Comparison of ENCODE assay signal across 4 cellular contexts in genomic region chr12:120016199-120016598, GRCh38. TPM values are rescaled to one million over a fixed set of nuclear protein-coding genes. Genes with fewer than 3 reads are reported as not detected.
"Had no signal": no experiment of that assay in that cellular context is flagged by ENCODE, and none has a peak within 500 bp of the region (broad histone marks: within the 10 kb centered on the region; RNA-seq: fewer than 3 reads in every experiment).

No MANE protein-coding gene starts in this region.

RNA-seq across cellular contexts. Expression of gene BICDL1, which starts 27.2 kb away (rescaled TPM):
- total RNA-seq: ascending aorta, endothelial cell of umbilical vein, fibroblast of lung, SJSA1 had no signal
- polyA plus RNA-seq: fibroblast of lung had no signal
